24 cellular contexts compared by ENCODE assay signal in the genomic region with DNA sequence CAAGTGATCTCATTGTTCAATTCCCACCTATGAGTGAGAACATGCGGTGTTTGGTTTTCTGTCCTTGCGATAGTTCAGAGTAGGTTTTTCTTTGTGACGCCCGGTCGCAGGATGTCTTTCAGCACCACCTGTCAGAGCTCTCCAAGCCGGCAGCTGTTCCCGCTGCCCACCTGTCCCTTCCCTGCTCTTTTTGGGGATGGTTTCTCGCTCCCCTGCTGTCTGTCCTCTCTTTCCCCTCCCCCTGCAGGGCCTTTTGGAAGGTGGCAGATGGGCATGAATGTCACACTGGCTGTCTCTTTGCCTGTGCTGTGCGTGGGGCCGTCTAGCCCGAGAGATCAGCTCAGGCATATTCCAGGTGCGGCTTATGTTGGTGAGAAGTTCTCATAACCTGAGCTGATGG.
A peak's percentile ranks its signal among the peaks of the same experiment; 100 is the strongest.
DNase-seq lines count a peak whose midpoint lies in the region; ATAC-seq and FAIRE-seq lines count a peak whose summit lies in the region.
"Had no signal": no experiment of that assay in that cellular context is flagged by ENCODE, and none has a peak within 500 bp of the region (broad histone marks: within the 10 kb centered on the region; RNA-seq: fewer than 3 reads in every experiment).

No MANE protein-coding gene starts in this region.

- FAIRE-seq in HTR-8/SVneo (lab: Jason Lieb, UNC), result no peak
- FAIRE-seq: GM12891, RCC 7860 had no signal

- peaks cover 0 to 3% (median 0%) of the 10 kb centered on the region in 6 donors for H3K9me3 Mint-ChIP-seq in immature natural killer cell
- H3K9me3 Mint-ChIP-seq: activated CD8-positive, alpha-beta T cell treated with anti-CD3 and anti-CD28 coated beads for 36 hours; endodermal cell had no signal

- H3K27ac Mint-ChIP-seq in immature natural killer cell, result peak overlapping the region in 1 of 6 donors; percentile 40
- H3K27ac Mint-ChIP-seq: activated CD8-positive, alpha-beta T cell treated with anti-CD3 and anti-CD28 coated beads for 36 hours; endodermal cell had no signal

- H3K36me3 Mint-ChIP-seq in immature natural killer cell, result peaks cover 10 to 12% (median 11%) of the 10 kb centered on the region in 3 donors

- peaks cover 53 to 55% of the 10 kb centered on the region in 2 donors for H3K4me1 Mint-ChIP-seq in immature natural killer cell

- H3K4me3 Mint-ChIP-seq in immature natural killer cell, result peak overlapping the region in 1 of 5 donors; percentile 30
- H3K4me3 Mint-ChIP-seq: activated CD8-positive, alpha-beta T cell treated with anti-CD3 and anti-CD28 coated beads for 36 hours; CD4-positive, CD25-positive, alpha-beta regulatory T cell; endodermal cell had no signal

- peak; percentile 20 for DNase-seq in Right ventricle myocardium superior
- no peak for DNase-seq in left ventricle myocardium superior
- DNase-seq in NCI-H146 (lab: John Stamatoyannopoulos, UW), result peak; percentile 59
- DNase-seq in SHP77 (lab: John Stamatoyannopoulos, UW), result peak; percentile 89
- DNase-seq in posterior vena cava (ENCODE audit: low spot score), result peak; percentile 36
- DNase-seq in SIG-M5 treated with dmso at 0.1 percent for 504 hours (lab: John Stamatoyannopoulos, UW; ENCODE audit: unreplicated experiment), result no peak
- no peak for DNase-seq in immature natural killer cell
- DNase-seq in HTR-8/SVneo (ENCODE audit: insufficient read length, low spot score), result no peak
- DNase-seq: activated CD8-positive, alpha-beta T cell treated with anti-CD3 and anti-CD28 coated beads for 36 hours; activated gamma-delta T cell; adrenal gland; CD4-positive, CD25-positive, alpha-beta regulatory T cell; DMS79 treated with DMSO at 0.1 percent for 48 hours; endodermal cell; Karpas-422; kidney glomerular epithelial cell; mesenchymal stem cell; occipital lobe; stimulated activated CD4-positive, alpha-beta T cell treated with anti-CD3 and anti-CD28 coated beads, Interleukin-4, amount 100 ng/mL, for 24 hours; stimulated activated naive CD4-positive, alpha-beta T cell treated with Interleukin-2 at 50 U/mL for 16 hours; T-helper 9 cell had no signal

- no peak for ATAC-seq in Right ventricle myocardium superior (ENCODE audit: poor library complexity)
- ATAC-seq in left ventricle myocardium superior, result no peak
- ATAC-seq: activated CD8-positive, alpha-beta T cell treated with anti-CD3 and anti-CD28 coated beads for 36 hours; gastroesophageal sphincter had no signal

- intact Hi-C loops in Right ventricle myocardium superior (cut with DNase I), result no loop called here
- intact Hi-C loops in left ventricle myocardium superior (cut with micrococcal nuclease), result no loop called here
- intact Hi-C loops in posterior vena cava (cut with DNase I), result no loop called here

- peaks cover 2 to 9% (median 5%) of the 10 kb centered on the region in 3 donors for H3K27me3 Mint-ChIP-seq in immature natural killer cell (ENCODE audit: low read depth in 3 of 3)
- H3K27me3 Mint-ChIP-seq: activated CD8-positive, alpha-beta T cell treated with anti-CD3 and anti-CD28 coated beads for 36 hours; CD4-positive, CD25-positive, alpha-beta regulatory T cell had no signal

Comparison
In these comparisons a context has a peak if more than half of its experiments do, and no peak if none do; other contexts are left out.
1. DNase-seq: peak in Right ventricle myocardium superior (single experiment), NCI-H146 (single experiment), SHP77 (2 of 2) and posterior vena cava (single experiment); none in left ventricle myocardium superior (single experiment), SIG-M5 treated with dmso at 0.1 percent for 504 hours (single experiment), immature natural killer cell (0 of 3) and HTR-8/SVneo (single experiment).